ENCODE assay signal across 21 cellular contexts in genomic region chr11:68472778-68473177, GRCh38. TPM values are rescaled to one million over a fixed set of nuclear protein-coding genes. Genes with fewer than 3 reads are reported as not detected.
DNase-seq lines count a peak whose midpoint lies in the region; ATAC-seq and TF ChIP-seq lines count a peak whose summit lies in the region.
"Had no signal": no experiment of that assay in that cellular context is flagged by ENCODE, and none has a peak within 500 bp of the region (broad histone marks: within the 10 kb centered on the region; RNA-seq: fewer than 3 reads in every experiment).

No MANE protein-coding gene starts in this region.

- no peaks in the 10 kb centered on the region for H3K36me3 ChIP-seq in CD8-positive, alpha-beta T cell (ENCODE audit: insufficient read depth, low read length)
- no peaks in the 10 kb centered on the region for H3K36me3 ChIP-seq in osteoblast (ENCODE audit: insufficient read depth, low read length)
- H3K36me3 ChIP-seq: upper lobe of left lung had no signal

- peak overlapping the region; percentile 63 for H3K4me2 ChIP-seq in osteoblast (ENCODE audit: insufficient read depth, low read length)
- H3K4me2 ChIP-seq: PC-9 had no signal

- POLR2A ChIA-PET in activated CD4-positive, alpha-beta memory T cell treated with anti-CD3 and anti-CD28 coated beads for 36 hours (lab: Charles Lee), result no interaction called here
- POLR2A ChIA-PET in activated CD4-positive, alpha-beta memory T cell treated with anti-CD3 and anti-CD28 coated beads, Interleukin-2, amount 10 ng/mL, durations not matched to agents 7 days and 5 days (lab: Charles Lee), result interaction anchor here (1.1 kb wide), 1 partner anchor 57 kb away, joined by 3 read pairs; no protein-coding TSS in a partner anchor
- POLR2A ChIA-PET in CD8-positive, alpha-beta T cell (lab: Charles Lee), result no interaction called here

- no peak for ATAC-seq in CD8-positive, alpha-beta T cell
- ATAC-seq in activated naive CD8-positive, alpha-beta T cell treated with anti-CD3 and anti-CD28 coated beads, Interleukin-2, amount 50 U/mL, for 24 hours, result no peak
- ATAC-seq in GM18858 (IDR thresholded peaks at IDR 0.05; ENCODE audit: unreplicated experiment), result no peak
- ATAC-seq: body of pancreas, esophagus mucosa had no signal

- H3K27me3 Mint-ChIP-seq in activated CD4-positive, alpha-beta memory T cell treated with anti-CD3 and anti-CD28 coated beads for 36 hours, result no peaks in the 10 kb centered on the region
- no peaks in the 10 kb centered on the region for H3K27me3 Mint-ChIP-seq in activated CD4-positive, alpha-beta memory T cell treated with anti-CD3 and anti-CD28 coated beads, Interleukin-2, amount 10 ng/mL, durations not matched to agents 7 days and 5 days
- H3K27me3 Mint-ChIP-seq in CD8-positive, alpha-beta T cell (ENCODE audit: low read depth), result no peaks in the 10 kb centered on the region
- H3K27me3 Mint-ChIP-seq in activated naive CD8-positive, alpha-beta T cell treated with anti-CD3 and anti-CD28 coated beads, Interleukin-2, amount 50 U/mL, for 24 hours, result no peaks in the 10 kb centered on the region
- H3K27me3 Mint-ChIP-seq: activated naive CD8-positive, alpha-beta T cell treated with anti-CD3 and anti-CD28 coated beads, Interleukin-2, amount 10 ng/mL, durations not matched to agents 7 days and 5 days had no signal

- DNase-seq in activated CD4-positive, alpha-beta memory T cell treated with anti-CD3 and anti-CD28 coated beads for 36 hours, result no peak
- DNase-seq in activated CD4-positive, alpha-beta memory T cell treated with anti-CD3 and anti-CD28 coated beads, Interleukin-2, amount 10 ng/mL, durations not matched to agents 7 days and 5 days, result no peak
- DNase-seq in CD8-positive, alpha-beta T cell, result no peak
- no peak for DNase-seq in activated naive CD8-positive, alpha-beta T cell treated with anti-CD3 and anti-CD28 coated beads, Interleukin-2, amount 50 U/mL, for 24 hours
- DNase-seq in osteoblast (ENCODE audit: insufficient read length, low spot score, missing footprints), result no peak
- DNase-seq in NCI-H1092 treated with DMSO at 0.1 percent for 48 hours (lab: John Stamatoyannopoulos, UW), result no peak
- no peak for DNase-seq in activated effector memory CD4-positive, alpha-beta T cell treated with Interleukin-2 at 50 U/mL for 16 hours
- DNase-seq: foreskin melanocyte, islet precursor cell, NCI-H1417, occipital lobe, PC-9, SHP77, spleen, upper lobe of left lung had no signal

- H3K27ac ChIP-seq in CD8-positive, alpha-beta T cell (ENCODE audit: low read depth, low read length), result no peak overlapping the region
- H3K27ac ChIP-seq in osteoblast (ENCODE audit: low read depth, low read length), result peak overlapping the region; percentile 96
- H3K27ac ChIP-seq: body of pancreas, C4-2B, PC-9, upper lobe of left lung had no signal

- no peaks in the 10 kb centered on the region for H3K27me3 ChIP-seq in CD8-positive, alpha-beta T cell (ENCODE audit: insufficient read depth, low read length)
- H3K27me3 ChIP-seq in osteoblast (ENCODE audit: insufficient read depth, low read length), result no peaks in the 10 kb centered on the region
- H3K27me3 ChIP-seq: body of pancreas, spleen, upper lobe of left lung had no signal

- TF ChIP-seq CTCF in CD8-positive, alpha-beta T cell (IDR thresholded peaks at IDR 0.05), result no peak
- no peak for TF ChIP-seq CTCF in osteoblast (IDR thresholded peaks at IDR 0.05; ENCODE audit: extremely low read depth, low read depth, low read length)

- no peak overlapping the region for H3K4me3 ChIP-seq in CD8-positive, alpha-beta T cell (ENCODE audit: low read depth, low read length)
- H3K4me3 ChIP-seq in osteoblast (ENCODE audit: insufficient read depth, low read length), result no peak overlapping the region
- H3K4me3 ChIP-seq: body of pancreas, HAP-1, PC-9, upper lobe of left lung had no signal

- intact Hi-C loops in activated CD4-positive, alpha-beta memory T cell treated with anti-CD3 and anti-CD28 coated beads for 36 hours (cut with micrococcal nuclease), result loop anchor here (1.0 kb wide), 1 partner anchor 12 kb away; the partner anchor contains the start of gene PPP6R3
- intact Hi-C loops in CD8-positive, alpha-beta T cell (cut with DNase I, micrococcal nuclease), result loop anchor here in 1 of 2 experiments (5.0 kb wide), 1 partner anchor 35 kb away; no protein-coding TSS in a partner anchor

- H3K4me3 Mint-ChIP-seq in activated CD4-positive, alpha-beta memory T cell treated with anti-CD3 and anti-CD28 coated beads for 36 hours, result peak overlapping the region; percentile 45
- no peak overlapping the region for H3K4me3 Mint-ChIP-seq in activated CD4-positive, alpha-beta memory T cell treated with anti-CD3 and anti-CD28 coated beads, Interleukin-2, amount 10 ng/mL, durations not matched to agents 7 days and 5 days
- peak overlapping the region; percentile 27 for H3K4me3 Mint-ChIP-seq in CD8-positive, alpha-beta T cell
- no peak overlapping the region for H3K4me3 Mint-ChIP-seq in activated naive CD8-positive, alpha-beta T cell treated with anti-CD3 and anti-CD28 coated beads, Interleukin-2, amount 50 U/mL, for 24 hours

- peak overlapping the region; percentile 90 for H3K27ac Mint-ChIP-seq in activated CD4-positive, alpha-beta memory T cell treated with anti-CD3 and anti-CD28 coated beads for 36 hours
- H3K27ac Mint-ChIP-seq in activated CD4-positive, alpha-beta memory T cell treated with anti-CD3 and anti-CD28 coated beads, Interleukin-2, amount 10 ng/mL, durations not matched to agents 7 days and 5 days, result no peak overlapping the region
- H3K27ac Mint-ChIP-seq in CD8-positive, alpha-beta T cell, result no peak overlapping the region
- H3K27ac Mint-ChIP-seq in activated naive CD8-positive, alpha-beta T cell treated with anti-CD3 and anti-CD28 coated beads, Interleukin-2, amount 50 U/mL, for 24 hours, result peak overlapping the region; percentile 70

- H2AFZ ChIP-seq in osteoblast (ENCODE audit: low read length), result no peak overlapping the region
- H2AFZ ChIP-seq: PC-9 had no signal

- H3K9me3 Mint-ChIP-seq in activated CD4-positive, alpha-beta memory T cell treated with anti-CD3 and anti-CD28 coated beads for 36 hours, result no peaks in the 10 kb centered on the region
- peaks cover 3% of the 10 kb centered on the region for H3K9me3 Mint-ChIP-seq in activated CD4-positive, alpha-beta memory T cell treated with anti-CD3 and anti-CD28 coated beads, Interleukin-2, amount 10 ng/mL, durations not matched to agents 7 days and 5 days
- no peaks in the 10 kb centered on the region for H3K9me3 Mint-ChIP-seq in CD8-positive, alpha-beta T cell
- H3K9me3 Mint-ChIP-seq in activated naive CD8-positive, alpha-beta T cell treated with anti-CD3 and anti-CD28 coated beads, Interleukin-2, amount 50 U/mL, for 24 hours, result no peaks in the 10 kb centered on the region
- H3K9me3 Mint-ChIP-seq: activated naive CD8-positive, alpha-beta T cell treated with anti-CD3 and anti-CD28 coated beads, Interleukin-2, amount 10 ng/mL, durations not matched to agents 7 days and 5 days had no signal

- CTCF ChIA-PET in activated CD4-positive, alpha-beta memory T cell treated with anti-CD3 and anti-CD28 coated beads for 36 hours (lab: Charles Lee), result no interaction called here
- CTCF ChIA-PET in activated CD4-positive, alpha-beta memory T cell treated with anti-CD3 and anti-CD28 coated beads, Interleukin-2, amount 10 ng/mL, durations not matched to agents 7 days and 5 days (lab: Charles Lee), result no interaction called here
- CTCF ChIA-PET in CD8-positive, alpha-beta T cell (lab: Charles Lee), result interaction anchor here (0.8 kb wide), 1 partner anchor 13 kb away, joined by 3 read pairs; no protein-coding TSS in a partner anchor

- H4K20me1 ChIP-seq in osteoblast (ENCODE audit: insufficient read depth, low read length), result peaks cover 52% of the 10 kb centered on the region

- peaks cover 75% of the 10 kb centered on the region for H3K4me1 Mint-ChIP-seq in activated CD4-positive, alpha-beta memory T cell treated with anti-CD3 and anti-CD28 coated beads for 36 hours (ENCODE audit: low read depth)
- H3K4me1 Mint-ChIP-seq in activated CD4-positive, alpha-beta memory T cell treated with anti-CD3 and anti-CD28 coated beads, Interleukin-2, amount 10 ng/mL, durations not matched to agents 7 days and 5 days, result peaks cover 68% of the 10 kb centered on the region
- peaks cover 78% of the 10 kb centered on the region for H3K4me1 Mint-ChIP-seq in CD8-positive, alpha-beta T cell (ENCODE audit: low read depth)
- peaks cover 75% of the 10 kb centered on the region for H3K4me1 Mint-ChIP-seq in activated naive CD8-positive, alpha-beta T cell treated with anti-CD3 and anti-CD28 coated beads, Interleukin-2, amount 50 U/mL, for 24 hours

- peaks cover 86% of the 10 kb centered on the region for H3K79me2 ChIP-seq in osteoblast (ENCODE audit: insufficient read depth, low read length)

- H3K9me3 ChIP-seq in CD8-positive, alpha-beta T cell (ENCODE audit: low read length), result no peaks in the 10 kb centered on the region
- no peaks in the 10 kb centered on the region for H3K9me3 ChIP-seq in osteoblast (ENCODE audit: low read depth, low read length)
- H3K9me3 ChIP-seq: body of pancreas, HAP-1, spleen, upper lobe of left lung had no signal

- peaks cover 64% of the 10 kb centered on the region for H3K4me1 ChIP-seq in CD8-positive, alpha-beta T cell (ENCODE audit: insufficient read depth, low read length)
- H3K4me1 ChIP-seq in osteoblast (ENCODE audit: insufficient read depth, low read length), result peaks cover 37% of the 10 kb centered on the region

- H3K36me3 Mint-ChIP-seq in activated CD4-positive, alpha-beta memory T cell treated with anti-CD3 and anti-CD28 coated beads for 36 hours, result peaks cover 37% of the 10 kb centered on the region
- peaks cover 55% of the 10 kb centered on the region for H3K36me3 Mint-ChIP-seq in activated CD4-positive, alpha-beta memory T cell treated with anti-CD3 and anti-CD28 coated beads, Interleukin-2, amount 10 ng/mL, durations not matched to agents 7 days and 5 days (ENCODE audit: low read depth)
- H3K36me3 Mint-ChIP-seq in CD8-positive, alpha-beta T cell, result peaks cover 42% of the 10 kb centered on the region
- H3K36me3 Mint-ChIP-seq in activated naive CD8-positive, alpha-beta T cell treated with anti-CD3 and anti-CD28 coated beads, Interleukin-2, amount 50 U/mL, for 24 hours (ENCODE audit: low read depth), result peaks cover 42% of the 10 kb centered on the region

RNA-seq across cellular contexts. Expression of gene PPP6R3, which starts 12.2 kb away (rescaled TPM):
- 100 to 1,000 TPM; 108 to 110 TPM for total RNA-seq in activated CD4-positive, alpha-beta memory T cell treated with anti-CD3 and anti-CD28 coated beads for 36 hours
- 100 to 1,000 TPM; 105 to 115 TPM for total RNA-seq in activated CD4-positive, alpha-beta memory T cell treated with anti-CD3 and anti-CD28 coated beads, Interleukin-2, amount 10 ng/mL, durations not matched to agents 7 days and 5 days
- 100 to 1,000 TPM; 113 to 114 TPM for total RNA-seq in CD8-positive, alpha-beta T cell
- 131 and 151 TPM in 2 replicates for total RNA-seq in osteoblast

Comparison
In these comparisons a context has a peak if more than half of its experiments do, and no peak if none do; other contexts are left out.
1. H3K27ac Mint-ChIP-seq: peak in activated CD4-positive, alpha-beta memory T cell treated with anti-CD3 and anti-CD28 coated beads for 36 hours (single experiment) and activated naive CD8-positive, alpha-beta T cell treated with anti-CD3 and anti-CD28 coated beads, Interleukin-2, amount 50 U/mL, for 24 hours (single experiment); none in activated CD4-positive, alpha-beta memory T cell treated with anti-CD3 and anti-CD28 coated beads, Interleukin-2, amount 10 ng/mL, durations not matched to agents 7 days and 5 days (single experiment) and CD8-positive, alpha-beta T cell (single experiment).
2. H3K4me3 Mint-ChIP-seq: peak in activated CD4-positive, alpha-beta memory T cell treated with anti-CD3 and anti-CD28 coated beads for 36 hours (single experiment) and CD8-positive, alpha-beta T cell (single experiment); none in activated CD4-positive, alpha-beta memory T cell treated with anti-CD3 and anti-CD28 coated beads, Interleukin-2, amount 10 ng/mL, durations not matched to agents 7 days and 5 days (single experiment) and activated naive CD8-positive, alpha-beta T cell treated with anti-CD3 and anti-CD28 coated beads, Interleukin-2, amount 50 U/mL, for 24 hours (single experiment).